8 cellular contexts compared by ENCODE assay signal in the genomic region with DNA sequence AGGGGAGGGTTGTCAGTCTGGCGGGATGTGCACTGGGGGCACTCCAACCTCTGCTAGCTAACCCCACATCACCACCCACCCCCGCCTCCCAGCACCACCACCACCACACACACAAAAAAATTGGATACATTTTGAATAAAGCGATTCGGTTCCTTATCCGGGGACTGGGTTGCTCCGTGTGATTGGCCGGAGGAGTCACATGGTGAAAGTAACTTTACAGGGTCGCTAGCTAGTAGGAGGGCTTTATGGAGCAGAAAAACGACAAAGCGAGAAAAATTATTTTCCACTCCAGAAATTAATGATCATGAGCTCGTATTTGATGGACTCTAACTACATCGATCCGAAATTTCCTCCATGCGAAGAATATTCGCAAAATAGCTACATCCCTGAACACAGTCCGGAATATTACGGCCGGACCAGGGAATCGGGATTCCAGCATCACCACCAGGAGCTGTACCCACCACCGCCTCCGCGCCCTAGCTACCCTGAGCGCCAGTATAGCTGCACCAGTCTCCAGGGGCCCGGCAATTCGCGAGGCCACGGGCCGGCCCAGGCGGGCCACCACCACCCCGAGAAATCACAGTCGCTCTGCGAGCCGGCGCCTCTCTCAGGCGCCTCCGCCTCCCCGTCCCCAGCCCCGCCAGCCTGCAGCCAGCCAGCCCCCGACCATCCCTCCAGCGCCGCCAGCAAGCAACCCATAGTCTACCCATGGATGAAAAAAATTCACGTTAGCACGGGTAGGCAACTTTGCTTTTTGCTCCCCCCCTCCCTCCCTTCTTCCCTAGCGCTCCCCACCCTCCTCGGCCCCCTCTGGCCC. TPM values are rescaled to one million over a fixed set of nuclear protein-coding genes. Genes with fewer than 3 reads are reported as not detected.
A peak's percentile ranks its signal among the peaks of the same experiment; 100 is the strongest.
DNase-seq lines count a peak whose midpoint lies in the region; ATAC-seq, FAIRE-seq and TF ChIP-seq lines count a peak whose summit lies in the region.

A gene (plus strand): TSS at position 211 of the 817 bp plus-strand sequence. CDS start 88 bp downstream, at position 299.

- TF ChIP-seq POLR2A in GM12891 (IDR thresholded peaks at IDR 0.05; ENCODE audit: low read depth, low read length) = no peak

- no peak for TF ChIP-seq CTCF in HFF-Myc (IDR thresholded peaks at IDR 0.05; ENCODE audit: low read depth, low read length, missing control alignments)
- no peak for TF ChIP-seq CTCF in foreskin keratinocyte (conservative IDR thresholded peaks at IDR 0.05)
- TF ChIP-seq CTCF in RWPE1 (conservative IDR thresholded peaks at IDR 0.05; ENCODE audit: low read depth) = no peak

- CTCF ChIA-PET in RWPE1 (lab: Yijun Ruan, JAX) = interaction anchor here (0.6 kb wide), 2 partner anchors 69 to 1088 kb away, joined by 3 read pairs; a partner anchor contains a TSS

- POLR2A ChIA-PET in RWPE1 (lab: Yijun Ruan, JAX; ENCODE audit: low non-redundant PET) = no interaction called here

- no peak for ATAC-seq in foreskin keratinocyte

- H3K27me3 ChIP-seq in foreskin keratinocyte = no peaks in the 10 kb centered on the region

- no peak for DNase-seq in GM12891 (ENCODE audit: insufficient read length, low spot score)
- DNase-seq in HFF-Myc (ENCODE audit: extremely low read depth, low read depth) = no peak
- peak; percentile 60 for DNase-seq in SK-MEL-5 (ENCODE audit: low read depth, low spot score)
- no peak for DNase-seq in foreskin keratinocyte
- no peak for DNase-seq in posterior vena cava (ENCODE audit: low spot score)
- no peak for DNase-seq in DMS 273 treated with DMSO at 0.1 percent for 48 hours (lab: John Stamatoyannopoulos, UW)
- DNase-seq in RKO (ENCODE audit: low spot score) = no peak
- DNase-seq in RWPE1 (ENCODE audit: low spot score) = no peak

- H3K27ac ChIP-seq in foreskin keratinocyte (peak within 1 kb of the TSS; percentile 47), RWPE1 (no peak within 1 kb of the TSS)

- in situ Hi-C loops in SK-MEL-5 (cut with HindIII; ENCODE audit: low pct_unique_long_range_greater_than_20kb, low sequenced_read_pairs) = no loop called here

- intact Hi-C loops in posterior vena cava (cut with DNase I) = no loop called here

- peak; percentile 75 for FAIRE-seq in GM12891 (lab: Jason Lieb, UNC)

- peaks cover 12% of the 10 kb centered on the region for H3K4me1 ChIP-seq in foreskin keratinocyte

- 0 out of 2 replicates have a peak within 1 kb of the TSS, but pooled peaks have one; percentile 10 for H3K4me3 ChIP-seq in HFF-Myc (replicated peaks; ENCODE audit: low read depth, low read length)

TF ChIP-seq in GM12891, 5 proteins besides CTCF, POLR2A, EP300 and RAD21:
- TF ChIP-seq POU2F2 (IDR thresholded peaks at IDR 0.05; ENCODE audit: low read depth, low read length) (no peak), TAF1 (IDR thresholded peaks at IDR 0.05; ENCODE audit: low read depth, low read length) (no peak), PAX5 (IDR thresholded peaks at IDR 0.05; ENCODE audit: insufficient read depth, low read length, severe bottlenecking) (no peak), SPI1 (IDR thresholded peaks at IDR 0.05; ENCODE audit: low read depth, low read length) (peak; percentile 29; the same call in 1 of the 2 replicates), POLR2AphosphoS5 (IDR thresholded peaks at IDR 0.05; ENCODE audit: low read depth, low read length) (no peak)

RNA-seq across cellular contexts. Expression of the gene that starts here (rescaled TPM):
- polyA plus RNA-seq in GM12891 (2012; ENCODE audit: low read depth, missing spikeins) = 2.6 TPM
- 2.2 and 2.4 TPM in 2 replicates for total RNA-seq in SK-MEL-5 (2014; rRNA removed; shearing (Covaris generic))
- polyA plus RNA-seq in SK-MEL-5 (2015; cell fraction: cytosol; rRNA removed) = 5.9 and 8.1 TPM in 2 replicates
- 4.2 and 10.2 TPM in 2 replicates for polyA plus RNA-seq in SK-MEL-5 (2015; cell fraction: nucleus; rRNA removed)
- total RNA-seq in foreskin keratinocyte = 2.3 and 2.9 TPM in 2 replicates
- polyA plus RNA-seq in foreskin keratinocyte = 2.4 and 2.6 TPM in 2 replicates
- total RNA-seq in posterior vena cava = 10 to 100 TPM; 17.1 to 19.4 TPM
